Comparison of ENCODE assay signal across 12 cellular contexts in the genomic region with DNA sequence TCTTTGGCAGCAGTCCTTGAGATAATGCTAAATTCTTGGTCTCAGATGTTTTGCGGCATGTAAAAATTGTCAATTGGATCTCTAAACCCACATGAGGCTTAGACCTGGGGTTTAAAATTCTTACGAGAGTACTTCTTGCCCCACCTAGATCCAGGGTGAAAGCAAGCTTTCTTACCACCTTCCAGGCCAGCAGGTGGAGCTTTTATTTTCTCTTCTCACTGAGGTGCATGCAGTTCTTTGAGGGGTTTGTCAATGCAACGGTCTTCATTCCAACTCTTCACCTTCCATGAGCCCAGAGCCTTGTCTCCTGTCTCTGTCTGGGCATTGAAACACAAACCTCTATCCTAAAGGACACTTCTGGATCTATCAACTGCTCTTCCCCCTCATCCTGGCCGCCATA.
DNase-seq lines count a peak whose midpoint lies in the region; ATAC-seq, FAIRE-seq and TF ChIP-seq lines count a peak whose summit lies in the region.
"Had no signal": no experiment of that assay in that cellular context is flagged by ENCODE, and none has a peak within 500 bp of the region (broad histone marks: within the 10 kb centered on the region; RNA-seq: fewer than 3 reads in every experiment).

No MANE protein-coding gene starts in this region.

- no peak for TF ChIP-seq POLR2A in GM12878 (IDR thresholded peaks at IDR 0.05; ENCODE audit: low read depth, low read length)

- H3K27me3 ChIP-seq in Loucy (ENCODE audit: insufficient read depth, low read length, poor library complexity, severe bottlenecking) (no peaks in the 10 kb centered on the region), GM12878 (replicated peaks in 1 of 2; ENCODE audit: control insufficient read depth in 2 of 2, insufficient read depth in 2 of 2, low read length in 1 of 2) (no peaks in the 10 kb centered on the region)
- H3K27me3 ChIP-seq: vagina had no signal

- POLR2A ChIA-PET in GM10248 (lab: Yijun Ruan, JAX) (no interaction called here), GM12878 (lab: Charles Lee) (no interaction called here)

- 48% methylated on average over 4 of the region's 4 CpGs for WGBS in GM12878 (ENCODE audit: insufficient coverage, insufficient replicate concordance, low lambda C conversion rate, missing lambda C conversion rate)

- no peaks in the 10 kb centered on the region for H3K4me1 ChIP-seq in Loucy (ENCODE audit: insufficient read depth, low read length, poor library complexity, severe bottlenecking)
- no peaks in the 10 kb centered on the region for H3K4me1 ChIP-seq in GM12878 (ENCODE audit: control insufficient read depth, insufficient read depth, low read length)
- H3K4me1 ChIP-seq: vagina had no signal

- ATAC-seq in GM12878, result no peak
- ATAC-seq: left colon, T-helper 17 cell had no signal

- no TSS peak for BruUV-seq in GM12878 (replicated peaks; lab: Mats Ljungman, UMichigan)

- intact Hi-C loops in GM12878 (cut with micrococcal nuclease; ENCODE audit: unreplicated experiment), result loop anchor here (5.0 kb wide), 1 partner anchor 436 kb away; no protein-coding TSS in a partner anchor

- FAIRE-seq in GM12878 (lab: Jason Lieb, UNC), result no peak

- no peaks in the 10 kb centered on the region for H4K20me1 ChIP-seq in Loucy (ENCODE audit: insufficient read depth, low read length, poor library complexity, severe bottlenecking)
- no peaks in the 10 kb centered on the region for H4K20me1 ChIP-seq in GM12878 (ENCODE audit: control insufficient read depth, insufficient read depth)

- H3K4me3 ChIP-seq in Loucy (ENCODE audit: low read length, poor library complexity, severe bottlenecking) (no peak overlapping the region), GM12878 (no peak overlapping the region)
- H3K4me3 ChIP-seq: GM23248, vagina had no signal

- H2AFZ ChIP-seq in Loucy (ENCODE audit: low read length), result no peak overlapping the region
- H2AFZ ChIP-seq in GM12878 (ENCODE audit: control insufficient read depth, low read depth, low read length), result no peak overlapping the region
- H2AFZ ChIP-seq: GM23248 had no signal

- DNase-seq in COR-L47 (lab: John Stamatoyannopoulos, UW), result peak; percentile 32
- DNase-seq in GM10248 (ENCODE audit: extremely low spot score), result peak; percentile 18
- no peak for DNase-seq in GM12878 (ENCODE audit: low read depth, low spot score)
- no peak for DNase-seq in NCI-H1436 (lab: John Stamatoyannopoulos, UW)
- no peak for DNase-seq in activated gamma-delta T cell treated with Interleukin-2 at 50 U/mL for 16 hours
- no peak for DNase-seq in T-helper 2 cell
- DNase-seq: GM23248, hypothalamus, left colon, T-helper 17 cell had no signal

- peak; percentile 3 for TF ChIP-seq CTCF in GM10248 (IDR thresholded peaks at IDR 0.05; ENCODE audit: control extremely low read depth, extremely low read depth, low read depth, missing control alignments)
- peak; percentile 48 for TF ChIP-seq CTCF in Loucy (conservative IDR thresholded peaks at IDR 0.05; ENCODE audit: low read length)
- peak in 2 of 3 experiments; percentile 32 to 39; a peak in 4 of 6 replicates for TF ChIP-seq CTCF in GM12878 (IDR thresholded peaks at IDR 0.05 in 2 of 3, conservative IDR thresholded peaks at IDR 0.05 in 1 of 3; ENCODE audit: control insufficient read depth in 2 of 3, extremely low read depth in 1 of 3, insufficient read depth in 1 of 3, low read depth in 3 of 3, low read length in 3 of 3)

- H3F3A ChIP-seq in Loucy (ENCODE audit: low read depth), result no peaks in the 10 kb centered on the region

- no peak for TF ChIP-seq EP300 in GM12878 (IDR thresholded peaks at IDR 0.05; ENCODE audit: borderline replicate concordance in 1 of 2, control insufficient read depth in 1 of 2, low read depth in 2 of 2, low read length in 2 of 2)

- no peaks in the 10 kb centered on the region for H3K9me2 ChIP-seq in Loucy (replicated peaks; ENCODE audit: low read depth, low read length)

- H3K4me2 ChIP-seq in Loucy (ENCODE audit: low read depth, low read length, poor library complexity, severe bottlenecking) (no peak overlapping the region), GM12878 (ENCODE audit: control insufficient read depth, insufficient read depth) (no peak overlapping the region)

- RAD21 ChIA-PET in GM12878 (lab: Charles Lee; ENCODE audit: unreplicated experiment), result no interaction called here

- H3K9ac ChIP-seq in Loucy (ENCODE audit: low read depth, low read length, poor library complexity, severe bottlenecking) (no peak overlapping the region), GM12878 (ENCODE audit: control insufficient read depth, insufficient read depth, low read length) (no peak overlapping the region)
- H3K9ac ChIP-seq: GM23248 had no signal

- H3K27ac ChIP-seq in GM12878 (ENCODE audit: control insufficient read depth, insufficient read depth), result no peak overlapping the region
- H3K27ac ChIP-seq: GM23248, vagina had no signal

- no peaks in the 10 kb centered on the region for H3K9me3 ChIP-seq in Loucy (ENCODE audit: insufficient read depth, low read depth, low read length)
- no peaks in the 10 kb centered on the region; the same call in 2 of the 3 replicates for H3K9me3 ChIP-seq in GM12878 (replicated peaks; ENCODE audit: control insufficient read depth, insufficient read depth, low read length)
- H3K9me3 ChIP-seq: vagina had no signal

- SMC1A ChIA-PET in GM12878 (lab: Charles Lee; ENCODE audit: uncharacterized antibody, unreplicated experiment), result interaction anchor here (0.6 to 2.1 kb wide), 4 partner anchors 190 to 644 kb away, joined by 3 to 7 read pairs (median 4); no protein-coding TSS in a partner anchor

- in situ Hi-C loops in GM12878 (cut with MboI), result loop anchor here (5.0 kb wide), 1 partner anchor 436 kb away; no protein-coding TSS in a partner anchor

- no peaks in the 10 kb centered on the region for H3K36me3 ChIP-seq in Loucy (ENCODE audit: insufficient read depth, low read length)
- H3K36me3 ChIP-seq in GM12878 (ENCODE audit: control insufficient read depth in 2 of 2, insufficient read depth in 2 of 2, low read length in 1 of 2), result no peaks in the 10 kb centered on the region
- H3K36me3 ChIP-seq: vagina had no signal

- TF ChIP-seq RAD21 in GM12878 (IDR thresholded peaks at IDR 0.05; ENCODE audit: insufficient read depth, low read depth, low read length), result peak; percentile 41

- no peaks in the 10 kb centered on the region for H3K79me2 ChIP-seq in Loucy (ENCODE audit: insufficient read depth, low read length)
- H3K79me2 ChIP-seq in GM12878 (ENCODE audit: control insufficient read depth, insufficient read depth, low read length), result no peaks in the 10 kb centered on the region

- CTCF ChIA-PET in GM10248 (lab: Yijun Ruan, JAX) (interaction anchor here (0.7 to 4.4 kb wide), 4 partner anchors 9 to 435 kb away, joined by 3 to 25 read pairs (median 3); no protein-coding TSS in a partner anchor), GM12878 (lab: Yijun Ruan, JAX) (interaction anchor here (1.0 to 2.3 kb wide), 9 partner anchors 15 to 445 kb away, joined by 3 to 18 read pairs (median 3); no protein-coding TSS in a partner anchor)

TF ChIP-seq in GM12878, 131 proteins besides CTCF, POLR2A, EP300 and RAD21:
- TF ChIP-seq, protein P1, sequence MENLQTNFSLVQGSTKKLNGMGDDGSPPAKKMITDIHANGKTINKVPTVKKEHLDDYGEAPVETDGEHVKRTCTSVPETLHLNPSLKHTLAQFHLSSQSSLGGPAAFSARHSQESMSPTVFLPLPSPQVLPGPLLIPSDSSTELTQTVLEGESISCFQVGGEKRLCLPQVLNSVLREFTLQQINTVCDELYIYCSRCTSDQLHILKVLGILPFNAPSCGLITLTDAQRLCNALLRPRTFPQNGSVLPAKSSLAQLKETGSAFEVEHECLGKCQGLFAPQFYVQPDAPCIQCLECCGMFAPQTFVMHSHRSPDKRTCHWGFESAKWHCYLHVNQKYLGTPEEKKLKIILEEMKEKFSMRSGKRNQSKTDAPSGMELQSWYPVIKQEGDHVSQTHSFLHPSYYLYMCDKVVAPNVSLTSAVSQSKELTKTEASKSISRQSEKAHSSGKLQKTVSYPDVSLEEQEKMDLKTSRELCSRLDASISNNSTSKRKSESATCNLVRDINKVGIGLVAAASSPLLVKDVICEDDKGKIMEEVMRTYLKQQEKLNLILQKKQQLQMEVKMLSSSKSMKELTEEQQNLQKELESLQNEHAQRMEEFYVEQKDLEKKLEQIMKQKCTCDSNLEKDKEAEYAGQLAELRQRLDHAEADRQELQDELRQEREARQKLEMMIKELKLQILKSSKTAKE (IDR thresholded peaks at IDR 0.05; ENCODE audit: low read depth, poor library complexity, severe bottlenecking), result no peak
- TF ChIP-seq MTA2 (IDR thresholded peaks at IDR 0.05; ENCODE audit: low read depth) (no peak), ZNF24 (IDR thresholded peaks at IDR 0.05) (no peak), SMC3 (IDR thresholded peaks at IDR 0.05; ENCODE audit: borderline replicate concordance, low read length) (peak; percentile 55; the same call in 1 of the 2 replicates)

Comparison
In these comparisons a context has a peak if more than half of its experiments do, and no peak if none do; other contexts are left out.
1. DNase-seq: peak in COR-L47 (single experiment) and GM10248 (single experiment); none in GM12878 (single experiment), NCI-H1436 (single experiment), activated gamma-delta T cell treated with Interleukin-2 at 50 U/mL for 16 hours (single experiment) and T-helper 2 cell (0 of 5).
2. Peak in every context shown above with its lines, with median percentiles within 50 percentile points of each other: CTCF ChIP-seq.